ENCODE assay signal across 8 cellular contexts in genomic region chr4:69823481-69824186, GRCh38. TPM values are rescaled to one million over a fixed set of nuclear protein-coding genes. Genes with fewer than 3 reads are reported as not detected.
DNase-seq lines count a peak whose midpoint lies in the region; ATAC-seq and TF ChIP-seq lines count a peak whose summit lies in the region.

No MANE protein-coding gene starts in this region.

- no peak for DNase-seq in GM12864 (ENCODE audit: low read depth)
- peak; percentile 83 for DNase-seq in HT-29 (ENCODE audit: low spot score)
- DNase-seq in SJCRH30 = peak; percentile 17 to 43
- peak; percentile 30 for DNase-seq in central memory CD4-positive, alpha-beta T cell
- DNase-seq in non-pigmented ciliary epithelial cell (ENCODE audit: low read depth) = peak; percentile 11
- no peak for DNase-seq in inferior parietal cortex (ENCODE audit: extremely low spot score)
- DNase-seq in 8988T = no peak

- no peaks in the 10 kb centered on the region for H3K9me3 ChIP-seq in SJCRH30 (replicated peaks)

- no peaks in the 10 kb centered on the region for H3K27me3 ChIP-seq in SJCRH30

- peak; percentile 85 for ATAC-seq in GM21423 (IDR thresholded peaks at IDR 0.05; ENCODE audit: unreplicated experiment)

- H3K4me3 ChIP-seq in GM12864 (ENCODE audit: low read depth, low read length) = no peak overlapping the region
- H3K4me3 ChIP-seq in SJCRH30 = no peak overlapping the region

- no peaks in the 10 kb centered on the region for H3K4me1 ChIP-seq in SJCRH30

- TF ChIP-seq CTCF in GM12864 (IDR thresholded peaks at IDR 0.05; ENCODE audit: low read depth, low read length, missing control alignments) = peak; percentile 58

- H3K36me3 ChIP-seq in SJCRH30 = no peaks in the 10 kb centered on the region

- no peak overlapping the region for H3K27ac ChIP-seq in SJCRH30

RNA-seq across cellular contexts. Expression of gene SULT1E1, which starts 36.3 kb away (rescaled TPM):
- total RNA-seq in HT-29 (2014; rRNA removed; shearing (Covaris generic)) = not detected in 2 replicates
- not detected in 2 replicates for total RNA-seq in SJCRH30 (2014; rRNA removed; shearing (Covaris generic))

Comparison
In these comparisons a context has a peak if more than half of its experiments do, and no peak if none do; other contexts are left out.
1. DNase-seq: peak in HT-29 (single experiment), SJCRH30 (2 of 2), central memory CD4-positive, alpha-beta T cell (single experiment) and non-pigmented ciliary epithelial cell (single experiment); none in GM12864 (single experiment), inferior parietal cortex (single experiment) and 8988T (single experiment).